In genomic region chr5:142446131-142446959, GRCh38 we compare ENCODE assay signal across 10 cellular contexts.
DNase-seq lines count a peak whose midpoint lies in the region; ATAC-seq, FAIRE-seq and TF ChIP-seq lines count a peak whose summit lies in the region.
"Had no signal": no experiment of that assay in that cellular context is flagged by ENCODE, and none has a peak within 500 bp of the region (broad histone marks: within the 10 kb centered on the region; RNA-seq: fewer than 3 reads in every experiment).

No MANE protein-coding gene starts in this region.

- no peak overlapping the region for H3K4me3 ChIP-seq in spleen

- TF ChIP-seq POLR2A in spleen (IDR thresholded peaks at IDR 0.05): no peak

- H3K27me3 ChIP-seq in spleen (replicated peaks in 1 of 7): no peaks in the 10 kb centered on the region

- H3K4me1 ChIP-seq in spleen: peaks cover 0 to 13% (median 0%) of the 10 kb centered on the region in 6 donors

- intact Hi-C loops in spleen (cut with DNase I; ENCODE audit: low total_unique reads): no loop called here

- H3K36me3 ChIP-seq in spleen: no peaks in the 10 kb centered on the region

- WGBS in spleen, 5 donors: 64 to 80% (median 71%) methylated on average over 5 of the region's 5 CpGs

- ATAC-seq in HG03469 (IDR thresholded peaks at IDR 0.05; ENCODE audit: unreplicated experiment): no peak

- H3K27ac ChIP-seq in spleen (peak overlapping the region in 7 of 8 donors; percentile 12 to 65 (median 55)), substantia nigra (ENCODE audit: low read depth, low read length, poor library complexity, severe bottlenecking) (no peak overlapping the region)

- H3K9me3 ChIP-seq in spleen: peaks cover 0 to 19% (median 5%) of the 10 kb centered on the region in 8 donors

- TF ChIP-seq CTCF in spleen (IDR thresholded peaks at IDR 0.05 in 8 of 11, conservative IDR thresholded peaks at IDR 0.05 in 3 of 11): no peak

- peak; percentile 28 for FAIRE-seq in HTR-8/SVneo (lab: Jason Lieb, UNC)

- DNase-seq in HTR-8/SVneo (ENCODE audit: insufficient read length, low spot score) (peak; percentile 41), astrocyte of the hippocampus (ENCODE audit: low read depth, low spot score) (peak; percentile 81), hepatic stellate cell (ENCODE audit: low spot score) (peak; percentile 58), spleen (no peak), substantia nigra (lab: John Stamatoyannopoulos, UW) (no peak), hypothalamus (lab: John Stamatoyannopoulos, UW) (no peak), ecto neural progenitor cell (ENCODE audit: low spot score) (no peak)
- DNase-seq: activated CD8-positive, alpha-beta memory T cell treated with anti-CD3 and anti-CD28 coated beads, Interleukin-2, amount 50 U/mL, for 48 hours; NCI-H146 had no signal

Comparison
In these comparisons a context has a peak if more than half of its experiments do, and no peak if none do; other contexts are left out.
1. DNase-seq: peak in HTR-8/SVneo (single experiment), astrocyte of the hippocampus (single experiment) and hepatic stellate cell (single experiment); none in spleen (single experiment), substantia nigra (0 of 49), hypothalamus (0 of 51) and ecto neural progenitor cell (single experiment).